ENCODE assay signal across 11 cellular contexts in genomic region chr16:4489030-4489429, GRCh38. TPM values are rescaled to one million over a fixed set of nuclear protein-coding genes. Genes with fewer than 3 reads are reported as not detected.
A peak's percentile ranks its signal among the peaks of the same experiment; 100 is the strongest.
DNase-seq lines count a peak whose midpoint lies in the region; ATAC-seq and TF ChIP-seq lines count a peak whose summit lies in the region.
"Had no signal": no experiment of that assay in that cellular context is flagged by ENCODE, and none has a peak within 500 bp of the region (broad histone marks: within the 10 kb centered on the region; RNA-seq: fewer than 3 reads in every experiment).

No MANE protein-coding gene starts in this region.

- peak overlapping the region; percentile 96 for H3K27ac Mint-ChIP-seq in activated CD4-positive, alpha-beta T cell treated with anti-CD3 and anti-CD28 coated beads, Interleukin-2, amount 10 ng/mL, durations not matched to agents 7 days and 5 days
- peak overlapping the region; percentile 94 for H3K27ac Mint-ChIP-seq in activated CD4-positive, alpha-beta memory T cell treated with anti-CD3 and anti-CD28 coated beads for 36 hours
- peak overlapping the region; percentile 92 for H3K27ac Mint-ChIP-seq in stimulated activated effector memory CD8-positive, alpha-beta T cell treated with anti-CD3 and anti-CD28 coated beads, Interleukin-12 subunit alpha, Interleukin-12 subunit beta, amount 100 ng/mL, for 72 hours

- CTCF ChIA-PET in activated CD4-positive, alpha-beta T cell treated with anti-CD3 and anti-CD28 coated beads, Interleukin-2, amount 10 ng/mL, durations not matched to agents 7 days and 5 days (lab: Charles Lee), result interaction anchor here (0.7 to 6.2 kb wide), 4 partner anchors 11 to 73 kb away, joined by 3 to 42 read pairs (median 20); partner anchors contain the start of genes CORO7 and HMOX2
- CTCF ChIA-PET in activated CD4-positive, alpha-beta memory T cell treated with anti-CD3 and anti-CD28 coated beads for 36 hours (lab: Charles Lee), result interaction anchor here (2.1 to 2.6 kb wide), 2 partner anchors 11 to 17 kb away, joined by 10 to 21 read pairs; no protein-coding TSS in a partner anchor

- intact Hi-C loops in activated CD4-positive, alpha-beta memory T cell treated with anti-CD3 and anti-CD28 coated beads for 36 hours (cut with micrococcal nuclease), result no loop called here

- peaks cover 69% of the 10 kb centered on the region for H3K36me3 Mint-ChIP-seq in activated CD4-positive, alpha-beta T cell treated with anti-CD3 and anti-CD28 coated beads, Interleukin-2, amount 10 ng/mL, durations not matched to agents 7 days and 5 days (ENCODE audit: low read depth)
- peaks cover 27% of the 10 kb centered on the region for H3K36me3 Mint-ChIP-seq in activated CD4-positive, alpha-beta memory T cell treated with anti-CD3 and anti-CD28 coated beads for 36 hours
- peaks cover 93% of the 10 kb centered on the region for H3K36me3 Mint-ChIP-seq in stimulated activated effector memory CD8-positive, alpha-beta T cell treated with anti-CD3 and anti-CD28 coated beads, Interleukin-12 subunit alpha, Interleukin-12 subunit beta, amount 100 ng/mL, for 72 hours

- no peak for DNase-seq in activated CD4-positive, alpha-beta T cell treated with anti-CD3 and anti-CD28 coated beads, Interleukin-2, amount 10 ng/mL, durations not matched to agents 7 days and 5 days
- no peak for DNase-seq in activated CD4-positive, alpha-beta T cell treated with anti-CD3 and anti-CD28 coated beads, Interleukin-2, amount 50 U/mL, for 4 hours
- DNase-seq in activated CD4-positive, alpha-beta memory T cell treated with anti-CD3 and anti-CD28 coated beads for 36 hours, result no peak
- DNase-seq in foreskin fibroblast (peak; percentile 64 to 74), DMS 273 treated with DMSO at 0.1 percent for 48 hours (lab: John Stamatoyannopoulos, UW) (no peak), NCI-H146 (lab: John Stamatoyannopoulos, UW) (no peak), midbrain (lab: John Stamatoyannopoulos, UW) (no peak)
- DNase-seq in stimulated activated effector memory CD8-positive, alpha-beta T cell treated with anti-CD3 and anti-CD28 coated beads, Interleukin-12 subunit alpha, Interleukin-12 subunit beta, amount 100 ng/mL, for 72 hours (ENCODE audit: low spot score in 2 of 2), result no peak
- DNase-seq: NCI-H1048, ovary had no signal

- H3K4me1 Mint-ChIP-seq in activated CD4-positive, alpha-beta T cell treated with anti-CD3 and anti-CD28 coated beads, Interleukin-2, amount 10 ng/mL, durations not matched to agents 7 days and 5 days, result peaks cover 71% of the 10 kb centered on the region
- peaks cover 63% of the 10 kb centered on the region for H3K4me1 Mint-ChIP-seq in activated CD4-positive, alpha-beta memory T cell treated with anti-CD3 and anti-CD28 coated beads for 36 hours (ENCODE audit: low read depth)
- H3K4me1 Mint-ChIP-seq in stimulated activated effector memory CD8-positive, alpha-beta T cell treated with anti-CD3 and anti-CD28 coated beads, Interleukin-12 subunit alpha, Interleukin-12 subunit beta, amount 100 ng/mL, for 72 hours, result peaks cover 65% of the 10 kb centered on the region

- peak overlapping the region; percentile 64 for H3K4me3 Mint-ChIP-seq in activated CD4-positive, alpha-beta T cell treated with anti-CD3 and anti-CD28 coated beads, Interleukin-2, amount 10 ng/mL, durations not matched to agents 7 days and 5 days
- no peak overlapping the region for H3K4me3 Mint-ChIP-seq in activated CD4-positive, alpha-beta memory T cell treated with anti-CD3 and anti-CD28 coated beads for 36 hours
- H3K4me3 Mint-ChIP-seq in stimulated activated effector memory CD8-positive, alpha-beta T cell treated with anti-CD3 and anti-CD28 coated beads, Interleukin-12 subunit alpha, Interleukin-12 subunit beta, amount 100 ng/mL, for 72 hours, result no peak overlapping the region

- no peak for ATAC-seq in stimulated activated effector memory CD8-positive, alpha-beta T cell treated with anti-CD3 and anti-CD28 coated beads, Interleukin-12 subunit alpha, Interleukin-12 subunit beta, amount 100 ng/mL, for 72 hours

- H3K9me3 Mint-ChIP-seq in activated CD4-positive, alpha-beta T cell treated with anti-CD3 and anti-CD28 coated beads, Interleukin-2, amount 10 ng/mL, durations not matched to agents 7 days and 5 days, result no peaks in the 10 kb centered on the region
- no peaks in the 10 kb centered on the region for H3K9me3 Mint-ChIP-seq in activated CD4-positive, alpha-beta memory T cell treated with anti-CD3 and anti-CD28 coated beads for 36 hours
- no peaks in the 10 kb centered on the region for H3K9me3 Mint-ChIP-seq in stimulated activated effector memory CD8-positive, alpha-beta T cell treated with anti-CD3 and anti-CD28 coated beads, Interleukin-12 subunit alpha, Interleukin-12 subunit beta, amount 100 ng/mL, for 72 hours

- TF ChIP-seq CTCF in foreskin fibroblast (IDR thresholded peaks at IDR 0.05; ENCODE audit: low read depth, low read length), result no peak

- no peak overlapping the region for H3K4me3 ChIP-seq in foreskin fibroblast (ENCODE audit: low read depth in 1 of 2, low read length in 2 of 2)
- H3K4me3 ChIP-seq: ovary, PC-9 had no signal

- POLR2A ChIA-PET in activated CD4-positive, alpha-beta T cell treated with anti-CD3 and anti-CD28 coated beads, Interleukin-2, amount 10 ng/mL, durations not matched to agents 7 days and 5 days (lab: Charles Lee), result interaction anchor here (0.6 kb wide), 1 partner anchor 47 kb away, joined by 3 read pairs; no protein-coding TSS in a partner anchor
- POLR2A ChIA-PET in activated CD4-positive, alpha-beta memory T cell treated with anti-CD3 and anti-CD28 coated beads for 36 hours (lab: Charles Lee), result no interaction called here

- H3K27me3 Mint-ChIP-seq in activated CD4-positive, alpha-beta T cell treated with anti-CD3 and anti-CD28 coated beads, Interleukin-2, amount 10 ng/mL, durations not matched to agents 7 days and 5 days, result no peaks in the 10 kb centered on the region
- H3K27me3 Mint-ChIP-seq in activated CD4-positive, alpha-beta memory T cell treated with anti-CD3 and anti-CD28 coated beads for 36 hours, result no peaks in the 10 kb centered on the region

RNA-seq across cellular contexts. Expression of gene HMOX2, which starts 12.8 kb away (rescaled TPM):
- total RNA-seq in activated CD4-positive, alpha-beta T cell treated with anti-CD3 and anti-CD28 coated beads, Interleukin-2, amount 10 ng/mL, durations not matched to agents 7 days and 5 days, result 100 to 1,000 TPM in 1 of 2 experiments, 10 to 100 TPM in 1; 86.3 to 107 TPM
- total RNA-seq in activated CD4-positive, alpha-beta memory T cell treated with anti-CD3 and anti-CD28 coated beads for 36 hours, result 10 to 100 TPM; 69.1 to 76.0 TPM

RNA-seq across cellular contexts. Expression of gene NMRAL1, which starts 14.6 kb away (rescaled TPM):
- total RNA-seq in activated CD4-positive, alpha-beta T cell treated with anti-CD3 and anti-CD28 coated beads, Interleukin-2, amount 10 ng/mL, durations not matched to agents 7 days and 5 days, result 10 to 100 TPM; 34.0 to 35.9 TPM
- 10 to 100 TPM; 50.5 to 55.0 TPM for total RNA-seq in activated CD4-positive, alpha-beta memory T cell treated with anti-CD3 and anti-CD28 coated beads for 36 hours

RNA-seq across cellular contexts. Expression of gene CDIP1, which starts 49.5 kb away (rescaled TPM):
- total RNA-seq in activated CD4-positive, alpha-beta T cell treated with anti-CD3 and anti-CD28 coated beads, Interleukin-2, amount 10 ng/mL, durations not matched to agents 7 days and 5 days, result 10 to 100 TPM; 44.2 to 45.2 TPM
- 10 to 100 TPM; 25.7 to 27.5 TPM for total RNA-seq in activated CD4-positive, alpha-beta memory T cell treated with anti-CD3 and anti-CD28 coated beads for 36 hours

Comparison
In these comparisons a context has a peak if more than half of its experiments do, and no peak if none do; other contexts are left out.
1. DNase-seq: peak in foreskin fibroblast (2 of 2); none in activated CD4-positive, alpha-beta T cell treated with anti-CD3 and anti-CD28 coated beads, Interleukin-2, amount 10 ng/mL, durations not matched to agents 7 days and 5 days (single experiment), activated CD4-positive, alpha-beta T cell treated with anti-CD3 and anti-CD28 coated beads, Interleukin-2, amount 50 U/mL, for 4 hours (0 of 2), activated CD4-positive, alpha-beta memory T cell treated with anti-CD3 and anti-CD28 coated beads for 36 hours (single experiment), stimulated activated effector memory CD8-positive, alpha-beta T cell treated with anti-CD3 and anti-CD28 coated beads, Interleukin-12 subunit alpha, Interleukin-12 subunit beta, amount 100 ng/mL, for 72 hours (0 of 2), DMS 273 treated with DMSO at 0.1 percent for 48 hours (single experiment), NCI-H146 (single experiment) and midbrain (single experiment).
2. Peak in every context shown above with its lines, with median percentiles within 50 percentile points of each other: H3K27ac Mint-ChIP-seq.